In the genomic region with DNA sequence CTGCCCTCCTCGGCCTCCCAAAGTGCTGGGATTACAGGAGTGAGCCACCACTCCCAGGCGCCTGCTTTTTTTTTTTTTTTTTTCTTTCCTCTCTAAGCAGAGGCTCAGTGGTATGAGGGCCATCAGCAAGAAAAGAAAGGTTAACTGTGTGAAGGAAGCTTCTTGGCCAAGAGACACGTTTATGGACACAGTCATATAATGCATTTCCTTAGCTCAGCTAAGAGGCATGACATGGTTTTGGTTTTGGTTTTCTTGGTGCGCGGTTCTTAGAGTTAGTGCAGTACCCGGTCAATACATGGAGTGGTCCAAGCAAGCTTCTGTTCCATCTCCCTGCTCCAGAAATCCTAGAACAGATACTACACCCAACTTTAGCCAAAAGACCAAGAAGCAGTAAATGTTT, we compare ENCODE assay signal across 27 cellular contexts.
"Had no signal": no experiment of that assay in that cellular context is flagged by ENCODE, and none has a peak within 500 bp of the region (broad histone marks: within the 10 kb centered on the region; RNA-seq: fewer than 3 reads in every experiment).

No MANE protein-coding gene starts in this region.

- H3K27me3 ChIP-seq: dorsolateral prefrontal cortex, foreskin keratinocyte, gastroesophageal sphincter, heart left ventricle, hepatocyte, ovary, right lobe of liver, tibial artery had no signal

- H3K4me1 Mint-ChIP-seq: stimulated activated naive CD8-positive, alpha-beta T cell treated with anti-CD3 and anti-CD28 coated beads, Interleukin-15, amount 100 ng/mL, for 72 hours had no signal

- H3K9me3 Mint-ChIP-seq: naive thymus-derived CD4-positive, alpha-beta T cell; stimulated activated naive CD8-positive, alpha-beta T cell treated with anti-CD3 and anti-CD28 coated beads, Interleukin-15, amount 100 ng/mL, for 72 hours; type B pancreatic cell had no signal

- H2AFZ ChIP-seq: hepatocyte had no signal

- H3K9me3 ChIP-seq: gastroesophageal sphincter, heart left ventricle, ovary, psoas muscle, right lobe of liver, tibial artery had no signal

- H3K27ac ChIP-seq: foreskin keratinocyte, hepatocyte, ovary, psoas muscle, right lobe of liver had no signal

- DNase-seq: cortex of kidney; dorsolateral prefrontal cortex; effector CD4-positive, alpha-beta T cell; foreskin keratinocyte; heart left ventricle; kidney; mammary epithelial cell; mesendoderm; midbrain; naive thymus-derived CD4-positive, alpha-beta T cell; occipital lobe; ovary; posterior cingulate gyrus; psoas muscle; right lobe of liver; stimulated activated CD4-positive, alpha-beta T cell treated with anti-CD3 and anti-CD28 coated beads, Interleukin-12 subunit alpha, Interleukin-12 subunit beta, amount 100 ng/mL, for 4 hours; stimulated activated CD4-positive, alpha-beta T cell treated with anti-CD3 and anti-CD28 coated beads, Interleukin-1b, Interleukin-23, amount 100 ng/mL, for 48 hours; stimulated activated CD4-positive, alpha-beta T cell treated with anti-CD3 and anti-CD28 coated beads, Interleukin-4, amount 100 ng/mL, for 1 hour; stimulated activated CD8-positive, alpha-beta memory T cell treated with anti-CD3 and anti-CD28 coated beads, Interleukin-4, amount 100 ng/mL, for 48 hours; stimulated activated naive CD4-positive, alpha-beta T cell; stimulated activated naive CD8-positive, alpha-beta T cell treated with anti-CD3 and anti-CD28 coated beads, Interleukin-15, amount 100 ng/mL, for 72 hours; tibial artery had no signal

- H3K4me2 ChIP-seq: hepatocyte, smooth muscle cell had no signal

- H3K4me3 ChIP-seq: dorsolateral prefrontal cortex, gastroesophageal sphincter, heart left ventricle, hepatocyte, ovary, psoas muscle, right lobe of liver, smooth muscle cell, tibial artery had no signal

- H3K27ac Mint-ChIP-seq: naive thymus-derived CD4-positive, alpha-beta T cell; type B pancreatic cell had no signal

- H3K36me3 ChIP-seq: ovary had no signal

- H3K4me1 ChIP-seq: foreskin keratinocyte, right lobe of liver had no signal

- H3K4me3 Mint-ChIP-seq: naive thymus-derived CD4-positive, alpha-beta T cell; stimulated activated naive CD8-positive, alpha-beta T cell treated with anti-CD3 and anti-CD28 coated beads, Interleukin-15, amount 100 ng/mL, for 72 hours; type B pancreatic cell had no signal

- H3K27me3 Mint-ChIP-seq: naive thymus-derived CD4-positive, alpha-beta T cell; stimulated activated naive CD8-positive, alpha-beta T cell treated with anti-CD3 and anti-CD28 coated beads, Interleukin-15, amount 100 ng/mL, for 72 hours; type B pancreatic cell had no signal

- ATAC-seq: foreskin keratinocyte; heart left ventricle; left lobe of liver; naive thymus-derived CD4-positive, alpha-beta T cell; psoas muscle; right lobe of liver; stimulated activated naive CD8-positive, alpha-beta T cell treated with anti-CD3 and anti-CD28 coated beads, Interleukin-15, amount 100 ng/mL, for 72 hours had no signal
